ENCODE assay signal across 1 cellular context in the genomic region with DNA sequence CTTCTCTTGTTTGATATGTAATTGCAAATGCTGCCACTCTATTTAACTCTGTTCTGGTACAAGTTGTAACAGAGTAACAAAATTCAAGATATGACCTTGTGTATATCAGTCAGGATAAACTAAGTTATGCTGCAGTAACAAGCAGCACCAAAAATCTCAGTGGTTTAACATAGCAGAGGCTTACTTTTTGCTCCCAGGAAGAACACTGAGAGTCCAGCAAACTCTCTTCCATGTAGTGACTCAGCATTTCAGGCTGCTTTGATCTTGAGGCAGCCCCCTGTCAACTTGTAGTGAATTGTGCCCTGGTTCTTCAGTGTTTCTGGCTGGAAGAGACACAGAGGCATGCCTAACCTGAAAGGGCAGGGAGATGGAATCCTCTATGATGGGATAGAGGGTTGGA.
TF ChIP-seq lines count a peak whose summit lies in the region.

No MANE protein-coding gene starts in this region.

TF ChIP-seq in K562, 482 proteins besides CTCF, POLR2A, EP300 and RAD21 (continued from another document and continues in another):
- TF ChIP-seq SIX5 (IDR thresholded peaks at IDR 0.05; ENCODE audit: borderline replicate concordance in 1 of 2, insufficient read depth in 1 of 2, low read depth in 1 of 2, low read length in 2 of 2) (no peak), NFE2L1 (tag; IDR thresholded peaks at IDR 0.05; ENCODE audit: borderline replicate concordance, low read depth) (peak; percentile 28; the same call in 1 of the 2 replicates), ZNF12 (CRISPR knock-in tag; IDR thresholded peaks at IDR 0.05) (peak; percentile 95), TCF7 (IDR thresholded peaks at IDR 0.05; ENCODE audit: borderline replicate concordance) (no peak), CCNT2 (IDR thresholded peaks at IDR 0.05; ENCODE audit: borderline replicate concordance, extremely low read depth, insufficient read length, low read depth, low read length) (no peak), ELF1 (tag; IDR thresholded peaks at IDR 0.05) (no peak), RCOR1 (IDR thresholded peaks at IDR 0.05; ENCODE audit: borderline replicate concordance in 1 of 2, low read depth in 2 of 2, low read length in 2 of 2) (no peak), HLTF (IDR thresholded peaks at IDR 0.05) (no peak), RBM14 (IDR thresholded peaks at IDR 0.05; ENCODE audit: borderline replicate concordance, insufficient read depth, low read depth, low read length) (no peak), ARNT (IDR thresholded peaks at IDR 0.05) (no peak), ZNF316 (IDR thresholded peaks at IDR 0.05) (peak; percentile 40), ZNF212 (CRISPR knock-in tag; IDR thresholded peaks at IDR 0.05) (no peak)
- TF ChIP-seq, protein P1, sequence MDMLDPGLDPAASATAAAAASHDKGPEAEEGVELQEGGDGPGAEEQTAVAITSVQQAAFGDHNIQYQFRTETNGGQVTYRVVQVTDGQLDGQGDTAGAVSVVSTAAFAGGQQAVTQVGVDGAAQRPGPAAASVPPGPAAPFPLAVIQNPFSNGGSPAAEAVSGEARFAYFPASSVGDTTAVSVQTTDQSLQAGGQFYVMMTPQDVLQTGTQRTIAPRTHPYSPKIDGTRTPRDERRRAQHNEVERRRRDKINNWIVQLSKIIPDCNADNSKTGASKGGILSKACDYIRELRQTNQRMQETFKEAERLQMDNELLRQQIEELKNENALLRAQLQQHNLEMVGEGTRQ (CRISPR knock-in tag; IDR thresholded peaks at IDR 0.05), result no peak
- TF ChIP-seq, protein P2, sequence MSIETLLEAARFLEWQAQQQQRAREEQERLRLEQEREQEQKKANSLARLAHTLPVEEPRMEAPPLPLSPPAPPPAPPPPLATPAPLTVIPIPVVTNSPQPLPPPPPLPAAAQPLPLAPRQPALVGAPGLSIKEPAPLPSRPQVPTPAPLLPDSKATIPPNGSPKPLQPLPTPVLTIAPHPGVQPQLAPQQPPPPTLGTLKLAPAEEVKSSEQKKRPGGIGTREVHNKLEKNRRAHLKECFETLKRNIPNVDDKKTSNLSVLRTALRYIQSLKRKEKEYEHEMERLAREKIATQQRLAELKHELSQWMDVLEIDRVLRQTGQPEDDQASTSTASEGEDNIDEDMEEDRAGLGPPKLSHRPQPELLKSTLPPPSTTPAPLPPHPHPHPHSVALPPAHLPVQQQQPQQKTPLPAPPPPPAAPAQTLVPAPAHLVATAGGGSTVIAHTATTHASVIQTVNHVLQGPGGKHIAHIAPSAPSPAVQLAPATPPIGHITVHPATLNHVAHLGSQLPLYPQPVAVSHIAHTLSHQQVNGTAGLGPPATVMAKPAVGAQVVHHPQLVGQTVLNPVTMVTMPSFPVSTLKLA (conservative IDR thresholded peaks at IDR 0.05), result no peak
- TF ChIP-seq, protein P3, sequence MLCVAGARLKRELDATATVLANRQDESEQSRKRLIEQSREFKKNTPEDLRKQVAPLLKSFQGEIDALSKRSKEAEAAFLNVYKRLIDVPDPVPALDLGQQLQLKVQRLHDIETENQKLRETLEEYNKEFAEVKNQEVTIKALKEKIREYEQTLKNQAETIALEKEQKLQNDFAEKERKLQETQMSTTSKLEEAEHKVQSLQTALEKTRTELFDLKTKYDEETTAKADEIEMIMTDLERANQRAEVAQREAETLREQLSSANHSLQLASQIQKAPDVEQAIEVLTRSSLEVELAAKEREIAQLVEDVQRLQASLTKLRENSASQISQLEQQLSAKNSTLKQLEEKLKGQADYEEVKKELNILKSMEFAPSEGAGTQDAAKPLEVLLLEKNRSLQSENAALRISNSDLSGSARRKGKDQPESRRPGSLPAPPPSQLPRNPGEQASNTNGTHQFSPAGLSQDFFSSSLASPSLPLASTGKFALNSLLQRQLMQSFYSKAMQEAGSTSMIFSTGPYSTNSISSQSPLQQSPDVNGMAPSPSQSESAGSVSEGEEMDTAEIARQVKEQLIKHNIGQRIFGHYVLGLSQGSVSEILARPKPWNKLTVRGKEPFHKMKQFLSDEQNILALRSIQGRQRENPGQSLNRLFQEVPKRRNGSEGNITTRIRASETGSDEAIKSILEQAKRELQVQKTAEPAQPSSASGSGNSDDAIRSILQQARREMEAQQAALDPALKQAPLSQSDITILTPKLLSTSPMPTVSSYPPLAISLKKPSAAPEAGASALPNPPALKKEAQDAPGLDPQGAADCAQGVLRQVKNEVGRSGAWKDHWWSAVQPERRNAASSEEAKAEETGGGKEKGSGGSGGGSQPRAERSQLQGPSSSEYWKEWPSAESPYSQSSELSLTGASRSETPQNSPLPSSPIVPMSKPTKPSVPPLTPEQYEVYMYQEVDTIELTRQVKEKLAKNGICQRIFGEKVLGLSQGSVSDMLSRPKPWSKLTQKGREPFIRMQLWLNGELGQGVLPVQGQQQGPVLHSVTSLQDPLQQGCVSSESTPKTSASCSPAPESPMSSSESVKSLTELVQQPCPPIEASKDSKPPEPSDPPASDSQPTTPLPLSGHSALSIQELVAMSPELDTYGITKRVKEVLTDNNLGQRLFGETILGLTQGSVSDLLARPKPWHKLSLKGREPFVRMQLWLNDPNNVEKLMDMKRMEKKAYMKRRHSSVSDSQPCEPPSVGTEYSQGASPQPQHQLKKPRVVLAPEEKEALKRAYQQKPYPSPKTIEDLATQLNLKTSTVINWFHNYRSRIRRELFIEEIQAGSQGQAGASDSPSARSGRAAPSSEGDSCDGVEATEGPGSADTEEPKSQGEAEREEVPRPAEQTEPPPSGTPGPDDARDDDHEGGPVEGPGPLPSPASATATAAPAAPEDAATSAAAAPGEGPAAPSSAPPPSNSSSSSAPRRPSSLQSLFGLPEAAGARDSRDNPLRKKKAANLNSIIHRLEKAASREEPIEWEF (CRISPR knock-in tag; IDR thresholded peaks at IDR 0.05), result no peak
- TF ChIP-seq, protein P4, sequence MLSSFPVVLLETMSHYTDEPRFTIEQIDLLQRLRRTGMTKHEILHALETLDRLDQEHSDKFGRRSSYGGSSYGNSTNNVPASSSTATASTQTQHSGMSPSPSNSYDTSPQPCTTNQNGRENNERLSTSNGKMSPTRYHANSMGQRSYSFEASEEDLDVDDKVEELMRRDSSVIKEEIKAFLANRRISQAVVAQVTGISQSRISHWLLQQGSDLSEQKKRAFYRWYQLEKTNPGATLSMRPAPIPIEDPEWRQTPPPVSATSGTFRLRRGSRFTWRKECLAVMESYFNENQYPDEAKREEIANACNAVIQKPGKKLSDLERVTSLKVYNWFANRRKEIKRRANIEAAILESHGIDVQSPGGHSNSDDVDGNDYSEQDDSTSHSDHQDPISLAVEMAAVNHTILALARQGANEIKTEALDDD (IDR thresholded peaks at IDR 0.05), result no peak
- TF ChIP-seq, protein P5, sequence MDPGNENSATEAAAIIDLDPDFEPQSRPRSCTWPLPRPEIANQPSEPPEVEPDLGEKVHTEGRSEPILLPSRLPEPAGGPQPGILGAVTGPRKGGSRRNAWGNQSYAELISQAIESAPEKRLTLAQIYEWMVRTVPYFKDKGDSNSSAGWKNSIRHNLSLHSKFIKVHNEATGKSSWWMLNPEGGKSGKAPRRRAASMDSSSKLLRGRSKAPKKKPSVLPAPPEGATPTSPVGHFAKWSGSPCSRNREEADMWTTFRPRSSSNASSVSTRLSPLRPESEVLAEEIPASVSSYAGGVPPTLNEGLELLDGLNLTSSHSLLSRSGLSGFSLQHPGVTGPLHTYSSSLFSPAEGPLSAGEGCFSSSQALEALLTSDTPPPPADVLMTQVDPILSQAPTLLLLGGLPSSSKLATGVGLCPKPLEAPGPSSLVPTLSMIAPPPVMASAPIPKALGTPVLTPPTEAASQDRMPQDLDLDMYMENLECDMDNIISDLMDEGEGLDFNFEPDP (CRISPR knock-in tag; IDR thresholded peaks at IDR 0.05), result no peak
- TF ChIP-seq, protein P6, sequence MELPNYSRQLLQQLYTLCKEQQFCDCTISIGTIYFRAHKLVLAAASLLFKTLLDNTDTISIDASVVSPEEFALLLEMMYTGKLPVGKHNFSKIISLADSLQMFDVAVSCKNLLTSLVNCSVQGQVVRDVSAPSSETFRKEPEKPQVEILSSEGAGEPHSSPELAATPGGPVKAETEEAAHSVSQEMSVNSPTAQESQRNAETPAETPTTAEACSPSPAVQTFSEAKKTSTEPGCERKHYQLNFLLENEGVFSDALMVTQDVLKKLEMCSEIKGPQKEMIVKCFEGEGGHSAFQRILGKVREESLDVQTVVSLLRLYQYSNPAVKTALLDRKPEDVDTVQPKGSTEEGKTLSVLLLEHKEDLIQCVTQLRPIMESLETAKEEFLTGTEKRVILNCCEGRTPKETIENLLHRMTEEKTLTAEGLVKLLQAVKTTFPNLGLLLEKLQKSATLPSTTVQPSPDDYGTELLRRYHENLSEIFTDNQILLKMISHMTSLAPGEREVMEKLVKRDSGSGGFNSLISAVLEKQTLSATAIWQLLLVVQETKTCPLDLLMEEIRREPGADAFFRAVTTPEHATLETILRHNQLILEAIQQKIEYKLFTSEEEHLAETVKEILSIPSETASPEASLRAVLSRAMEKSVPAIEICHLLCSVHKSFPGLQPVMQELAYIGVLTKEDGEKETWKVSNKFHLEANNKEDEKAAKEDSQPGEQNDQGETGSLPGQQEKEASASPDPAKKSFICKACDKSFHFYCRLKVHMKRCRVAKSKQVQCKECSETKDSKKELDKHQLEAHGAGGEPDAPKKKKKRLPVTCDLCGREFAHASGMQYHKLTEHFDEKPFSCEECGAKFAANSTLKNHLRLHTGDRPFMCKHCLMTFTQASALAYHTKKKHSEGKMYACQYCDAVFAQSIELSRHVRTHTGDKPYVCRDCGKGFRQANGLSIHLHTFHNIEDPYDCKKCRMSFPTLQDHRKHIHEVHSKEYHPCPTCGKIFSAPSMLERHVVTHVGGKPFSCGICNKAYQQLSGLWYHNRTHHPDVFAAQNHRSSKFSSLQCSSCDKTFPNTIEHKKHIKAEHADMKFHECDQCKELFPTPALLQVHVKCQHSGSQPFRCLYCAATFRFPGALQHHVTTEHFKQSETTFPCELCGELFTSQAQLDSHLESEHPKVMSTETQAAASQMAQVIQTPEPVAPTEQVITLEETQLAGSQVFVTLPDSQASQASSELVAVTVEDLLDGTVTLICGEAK (IDR thresholded peaks at IDR 0.05), result no peak
- TF ChIP-seq, protein P6 (CRISPR knock-in tag; IDR thresholded peaks at IDR 0.05), result no peak
- TF ChIP-seq, protein P7, sequence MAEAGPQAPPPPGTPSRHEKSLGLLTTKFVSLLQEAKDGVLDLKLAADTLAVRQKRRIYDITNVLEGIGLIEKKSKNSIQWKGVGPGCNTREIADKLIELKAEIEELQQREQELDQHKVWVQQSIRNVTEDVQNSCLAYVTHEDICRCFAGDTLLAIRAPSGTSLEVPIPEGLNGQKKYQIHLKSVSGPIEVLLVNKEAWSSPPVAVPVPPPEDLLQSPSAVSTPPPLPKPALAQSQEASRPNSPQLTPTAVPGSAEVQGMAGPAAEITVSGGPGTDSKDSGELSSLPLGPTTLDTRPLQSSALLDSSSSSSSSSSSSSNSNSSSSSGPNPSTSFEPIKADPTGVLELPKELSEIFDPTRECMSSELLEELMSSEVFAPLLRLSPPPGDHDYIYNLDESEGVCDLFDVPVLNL (CRISPR knock-in tag; IDR thresholded peaks at IDR 0.05; ENCODE audit: low read depth), result no peak
- TF ChIP-seq, protein P8, sequence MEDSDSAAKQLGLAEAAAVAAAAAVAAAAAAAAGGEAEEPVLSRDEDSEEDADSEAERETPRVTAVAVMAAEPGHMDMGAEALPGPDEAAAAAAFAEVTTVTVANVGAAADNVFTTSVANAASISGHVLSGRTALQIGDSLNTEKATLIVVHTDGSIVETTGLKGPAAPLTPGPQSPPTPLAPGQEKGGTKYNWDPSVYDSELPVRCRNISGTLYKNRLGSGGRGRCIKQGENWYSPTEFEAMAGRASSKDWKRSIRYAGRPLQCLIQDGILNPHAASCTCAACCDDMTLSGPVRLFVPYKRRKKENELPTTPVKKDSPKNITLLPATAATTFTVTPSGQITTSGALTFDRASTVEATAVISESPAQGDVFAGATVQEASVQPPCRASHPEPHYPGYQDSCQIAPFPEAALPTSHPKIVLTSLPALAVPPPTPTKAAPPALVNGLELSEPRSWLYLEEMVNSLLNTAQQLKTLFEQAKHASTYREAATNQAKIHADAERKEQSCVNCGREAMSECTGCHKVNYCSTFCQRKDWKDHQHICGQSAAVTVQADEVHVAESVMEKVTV (CRISPR knock-in tag; IDR thresholded peaks at IDR 0.05), result no peak
- TF ChIP-seq, protein P9, sequence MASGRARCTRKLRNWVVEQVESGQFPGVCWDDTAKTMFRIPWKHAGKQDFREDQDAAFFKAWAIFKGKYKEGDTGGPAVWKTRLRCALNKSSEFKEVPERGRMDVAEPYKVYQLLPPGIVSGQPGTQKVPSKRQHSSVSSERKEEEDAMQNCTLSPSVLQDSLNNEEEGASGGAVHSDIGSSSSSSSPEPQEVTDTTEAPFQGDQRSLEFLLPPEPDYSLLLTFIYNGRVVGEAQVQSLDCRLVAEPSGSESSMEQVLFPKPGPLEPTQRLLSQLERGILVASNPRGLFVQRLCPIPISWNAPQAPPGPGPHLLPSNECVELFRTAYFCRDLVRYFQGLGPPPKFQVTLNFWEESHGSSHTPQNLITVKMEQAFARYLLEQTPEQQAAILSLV (tag; IDR thresholded peaks at IDR 0.05), result no peak
- TF ChIP-seq, protein P10, sequence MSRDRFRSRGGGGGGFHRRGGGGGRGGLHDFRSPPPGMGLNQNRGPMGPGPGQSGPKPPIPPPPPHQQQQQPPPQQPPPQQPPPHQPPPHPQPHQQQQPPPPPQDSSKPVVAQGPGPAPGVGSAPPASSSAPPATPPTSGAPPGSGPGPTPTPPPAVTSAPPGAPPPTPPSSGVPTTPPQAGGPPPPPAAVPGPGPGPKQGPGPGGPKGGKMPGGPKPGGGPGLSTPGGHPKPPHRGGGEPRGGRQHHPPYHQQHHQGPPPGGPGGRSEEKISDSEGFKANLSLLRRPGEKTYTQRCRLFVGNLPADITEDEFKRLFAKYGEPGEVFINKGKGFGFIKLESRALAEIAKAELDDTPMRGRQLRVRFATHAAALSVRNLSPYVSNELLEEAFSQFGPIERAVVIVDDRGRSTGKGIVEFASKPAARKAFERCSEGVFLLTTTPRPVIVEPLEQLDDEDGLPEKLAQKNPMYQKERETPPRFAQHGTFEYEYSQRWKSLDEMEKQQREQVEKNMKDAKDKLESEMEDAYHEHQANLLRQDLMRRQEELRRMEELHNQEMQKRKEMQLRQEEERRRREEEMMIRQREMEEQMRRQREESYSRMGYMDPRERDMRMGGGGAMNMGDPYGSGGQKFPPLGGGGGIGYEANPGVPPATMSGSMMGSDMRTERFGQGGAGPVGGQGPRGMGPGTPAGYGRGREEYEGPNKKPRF (IDR thresholded peaks at IDR 0.05; ENCODE audit: low read depth, low read length), result no peak
